ENCODE assay signal across 8 cellular contexts in genomic region chr11:61947486-61948210, GRCh38. TPM values are rescaled to one million over a fixed set of nuclear protein-coding genes. Genes with fewer than 3 reads are reported as not detected.
A peak's percentile ranks its signal among the peaks of the same experiment; 100 is the strongest.
DNase-seq lines count a peak whose midpoint lies in the region; ATAC-seq and TF ChIP-seq lines count a peak whose summit lies in the region.

No MANE protein-coding gene starts in this region.

- peak overlapping the region in 6 of 11 experiments; percentile 1 to 45 (median 26); a peak in 7 of 22 replicates for H3K9ac ChIP-seq in BLaER1 treated with 17β-estradiol and CSF1 and Interleukin-3, amounts not matched to agents 10 nM and 100 nM

- ATAC-seq in GM19452 (IDR thresholded peaks at IDR 0.05; ENCODE audit: unreplicated experiment) = no peak

- TF ChIP-seq CTCF in chondrocyte (IDR thresholded peaks at IDR 0.05) = peak; percentile 97

- peak overlapping the region in 4 of 11 experiments; percentile 12 to 56 (median 32); a peak in 8 of 22 replicates for H3K27ac ChIP-seq in BLaER1 treated with 17β-estradiol and CSF1 and Interleukin-3, amounts not matched to agents 10 nM and 100 nM

- POLR2A ChIA-PET in HEK293T (lab: Yijun Ruan, JAX) = interaction anchor here (1.0 to 2.3 kb wide), 6 partner anchors 15 to 134 kb away, joined by 3 to 8 read pairs (median 5); partner anchors contain the start of gene FTH1

- no peak overlapping the region for H3K4me3 ChIP-seq in BLaER1 treated with 17β-estradiol and CSF1 and Interleukin-3, amounts not matched to agents 10 nM and 100 nM

- DNase-seq in HEK293T (ENCODE audit: extremely low spot score) (peak; percentile 87), NCI-H526 (lab: John Stamatoyannopoulos, UW) (peak; percentile 71 to 91), chondrocyte (ENCODE audit: low spot score) (no peak), left kidney (ENCODE audit: low read depth, low spot score) (peak; percentile 94)
- peak; percentile 63 for DNase-seq in activated CD4-positive, CD25-positive, alpha-beta regulatory T cell treated with anti-CD3 and anti-CD28 coated beads, Interleukin-2, amount 50 U/mL, for 72 hours
- peak; percentile 48 to 51 for DNase-seq in stimulated activated CD4-positive, alpha-beta T cell treated with anti-CD3 and anti-CD28 coated beads, Interleukin-4, amount 100 ng/mL, for 4 hours

- peak overlapping the region; percentile 20 to 74 (median 58); a peak in 21 of 22 replicates for H3K4me2 ChIP-seq in BLaER1 treated with 17β-estradiol and CSF1 and Interleukin-3, amounts not matched to agents 10 nM and 100 nM

- no peaks in the 10 kb centered on the region for H3K36me3 Mint-ChIP-seq in chondrocyte (ENCODE audit: low read depth)

- H3K27me3 Mint-ChIP-seq in chondrocyte (ENCODE audit: low read depth) = no peaks in the 10 kb centered on the region

- H3K27me3 ChIP-seq in BLaER1 treated with 17β-estradiol and CSF1 and Interleukin-3, amounts not matched to agents 10 nM and 100 nM = no peaks in the 10 kb centered on the region

- CTCF ChIA-PET in HEK293T (lab: Yijun Ruan, JAX) = interaction anchor here (0.6 to 5.0 kb wide), 21 partner anchors 10 to 160 kb away, joined by 3 to 77 read pairs (median 6); no protein-coding TSS in a partner anchor

- no peaks in the 10 kb centered on the region for H3K9me3 Mint-ChIP-seq in chondrocyte (ENCODE audit: low read depth)

- H3K27ac Mint-ChIP-seq in chondrocyte (ENCODE audit: unreplicated experiment) = peak overlapping the region; percentile 86

- H3K4me3 Mint-ChIP-seq in chondrocyte (ENCODE audit: unreplicated experiment) = no peak overlapping the region

- peaks cover 41% of the 10 kb centered on the region for H3K4me1 Mint-ChIP-seq in chondrocyte (ENCODE audit: low read depth)

- H3K9me3 ChIP-seq in BLaER1 treated with 17β-estradiol and CSF1 and Interleukin-3, amounts not matched to agents 10 nM and 100 nM (replicated peaks in 1 of 11) = no peaks in the 10 kb centered on the region

- H3K36me3 ChIP-seq in BLaER1 treated with 17β-estradiol and CSF1 and Interleukin-3, amounts not matched to agents 10 nM and 100 nM = no peaks in the 10 kb centered on the region

- peaks cover 29 to 61% (median 48%) of the 10 kb centered on the region in 10 experiments for H3K4me1 ChIP-seq in BLaER1 treated with 17β-estradiol and CSF1 and Interleukin-3, amounts not matched to agents 10 nM and 100 nM

- H4K20me1 ChIP-seq in BLaER1 treated with 17β-estradiol and CSF1 and Interleukin-3, amounts not matched to agents 10 nM and 100 nM = no peaks in the 10 kb centered on the region

TF ChIP-seq in HEK293T, 16 proteins besides CTCF, POLR2A, EP300 and RAD21:
- 0 out of 2 replicates have a peak, but pooled peaks have one; percentile 26 for TF ChIP-seq ZNF384 (IDR thresholded peaks at IDR 0.05)
- no peak for TF ChIP-seq HDGF (IDR thresholded peaks at IDR 0.05; ENCODE audit: borderline replicate concordance)
- TF ChIP-seq NFRKB (IDR thresholded peaks at IDR 0.05) = no peak
TF ChIP-seq in HEK293T: peak in this region for 1.

RNA-seq across cellular contexts. Expression of gene BEST1, which starts 2.5 kb away (rescaled TPM):
- 1.3 to 4.5 TPM (median 2.8 TPM) in 3 replicates for total RNA-seq in chondrocyte

RNA-seq across cellular contexts. Expression of gene FTH1, which starts 19.8 kb away (rescaled TPM):
- total RNA-seq in chondrocyte = 3,793 to 4,450 TPM (median 3,807 TPM) in 3 replicates

RNA-seq across cellular contexts. Expression of gene RAB3IL1, which starts 30.3 kb away (rescaled TPM):
- 9.7 to 24.7 TPM (median 24.1 TPM) in 3 replicates for total RNA-seq in chondrocyte

RNA-seq across cellular contexts. Expression of gene FADS3, which starts 56.3 kb away (rescaled TPM):
- 206 to 263 TPM (median 255 TPM) in 3 replicates for total RNA-seq in chondrocyte
